Comparison of ENCODE assay signal across 8 cellular contexts in genomic region chr6:149941583-149942460, GRCh38. TPM values are rescaled to one million over a fixed set of nuclear protein-coding genes. Genes with fewer than 3 reads are reported as not detected.
DNase-seq lines count a peak whose midpoint lies in the region; ATAC-seq, FAIRE-seq and TF ChIP-seq lines count a peak whose summit lies in the region.

Gene ULBP2 (plus strand): TSS chr6:149942014. CDS start chr6:149942073, 59 bp downstream.

- H3K27me3 ChIP-seq in HepG2 (ENCODE audit: control insufficient read depth in 1 of 2, insufficient read depth in 2 of 2, low read length in 2 of 2): peaks cover 19 to 54% of the 10 kb centered on the region in 2 experiments

- H3K27ac ChIP-seq in HepG2 (ENCODE audit: extremely low read length, insufficient read depth, low read length): no peak within 1 kb of the TSS

- H3K4me2 ChIP-seq in HepG2 (ENCODE audit: low read depth, low read length): peak within 1 kb of the TSS; percentile 3; the same call in 1 of the 2 replicates

- H3K9me3 Mint-ChIP-seq in CD14-positive monocyte: peaks cover 4 to 36% (median 21%) of the 10 kb centered on the region in 7 donors

- in situ Hi-C loops in HepG2 (cut with HindIII; ENCODE audit: extremely low pct_ligation_motif_present, low pct_unique_long_range_greater_than_20kb): no loop called here

- no peak for TF ChIP-seq RAD21 in HepG2 (CRISPR knock-in tag; IDR thresholded peaks at IDR 0.05)

- POLR2A ChIA-PET in HepG2 (lab: Yijun Ruan, JAX): no interaction called here

- intact Hi-C loops in CD14-positive monocyte (cut with micrococcal nuclease) (no loop called here), HepG2 (cut with micrococcal nuclease; ENCODE audit: unreplicated experiment) (no loop called here)

- H3K9me3 ChIP-seq in HepG2 (ENCODE audit: low read length): no peaks in the 10 kb centered on the region

- no peaks in the 10 kb centered on the region for H3K36me3 ChIP-seq in HepG2 (replicated peaks in 1 of 2; ENCODE audit: control insufficient read depth in 1 of 2, insufficient read depth in 2 of 2, low read length in 2 of 2)

- no TSS peak for BruUV-seq in HepG2 (replicated peaks; lab: Mats Ljungman, UMichigan)

- H3K79me2 ChIP-seq in HepG2 (ENCODE audit: insufficient read depth, low read length): no peaks in the 10 kb centered on the region

- DNase-seq in CD14-positive monocyte (ENCODE audit: low spot score) (peak; percentile 95), NCI-H69 (lab: John Stamatoyannopoulos, UW) (peak; percentile 88), dermis blood vessel endothelial cell (peak; percentile 98), HepG2 (ENCODE audit: low spot score) (no peak)
- DNase-seq in activated CD4-positive, alpha-beta T cell treated with anti-CD3 and anti-CD28 coated beads, Interleukin-2, amount 50 U/mL, for 4 hours: peak; percentile 88 to 89
- peak; percentile 88 for DNase-seq in stimulated activated CD4-positive, alpha-beta T cell treated with anti-CD3 and anti-CD28 coated beads, Interleukin-1b, Interleukin-23, amount 100 ng/mL, for 48 hours

- peak within 1 kb of the TSS in 1 of 3 experiments; percentile 3; a peak in 1 of 6 replicates for H3K4me3 ChIP-seq in HepG2 (replicated peaks in 1 of 3; ENCODE audit: insufficient read depth in 1 of 3, low read depth in 2 of 3, low read length in 3 of 3)

- H3K27me3 Mint-ChIP-seq in CD14-positive monocyte (ENCODE audit: low read depth in 3 of 3): peaks cover 69 to 84% (median 80%) of the 10 kb centered on the region in 3 donors

- TF ChIP-seq CTCF in CD14-positive monocyte (IDR thresholded peaks at IDR 0.05) (no peak), HepG2 (CRISPR knock-in tag; IDR thresholded peaks at IDR 0.05) (no peak)

- CTCF ChIA-PET in HepG2 (lab: Yijun Ruan, JAX; ENCODE audit: low intra/inter-chr PET ratio, low total read pairs): no interaction called here

- peak within 1 kb of the TSS in 5 of 7 donors; percentile 57 to 85 (median 76) for H3K27ac Mint-ChIP-seq in CD14-positive monocyte

- no peak for TF ChIP-seq EP300 in HepG2 (IDR thresholded peaks at IDR 0.05; ENCODE audit: low read depth in 2 of 2, low read length in 2 of 2)
- no peak for TF ChIP-seq EP300 in HepG2 (CRISPR knock-in tag; IDR thresholded peaks at IDR 0.05; ENCODE audit: borderline replicate concordance)

- H3K4me3 Mint-ChIP-seq in CD14-positive monocyte: peak within 1 kb of the TSS; percentile 80 to 98

- no peak within 1 kb of the TSS for H2AFZ ChIP-seq in HepG2 (ENCODE audit: low read length)

- ATAC-seq in HG03139 (IDR thresholded peaks at IDR 0.05; ENCODE audit: unreplicated experiment) (peak; percentile 44), HepG2 (no peak), GM21529 (IDR thresholded peaks at IDR 0.05; ENCODE audit: unreplicated experiment) (no peak)

- no peak within 1 kb of the TSS for H3K9ac ChIP-seq in HepG2 (ENCODE audit: insufficient read depth, low read depth, low read length)

- no peak for TF ChIP-seq POLR2A in HepG2 (IDR thresholded peaks at IDR 0.05; ENCODE audit: insufficient read depth in 1 of 2, low read depth in 2 of 2, low read length in 2 of 2)

- peaks cover 12% of the 10 kb centered on the region for H3K4me1 ChIP-seq in HepG2 (ENCODE audit: insufficient read depth, low read length)

- peaks cover 12 to 13% of the 10 kb centered on the region in 2 donors for H3K36me3 Mint-ChIP-seq in CD14-positive monocyte

- no peak for FAIRE-seq in HepG2 (lab: Jason Lieb, UNC)

- H4K20me1 ChIP-seq in HepG2 (ENCODE audit: insufficient read depth, low read length): no peaks in the 10 kb centered on the region; the same call in 1 of the 2 replicates

- WGBS in HepG2 (ENCODE audit: low lambda C conversion rate): 47% methylated on average over 61 of the region's 62 CpGs

- H3K4me1 Mint-ChIP-seq in CD14-positive monocyte: peaks cover 31% of the 10 kb centered on the region

TF ChIP-seq in HepG2, 621 proteins besides CTCF, POLR2A, EP300 and RAD21:
- TF ChIP-seq MED1 (CRISPR knock-in tag; IDR thresholded peaks at IDR 0.05): no peak
- TF ChIP-seq ZBTB7A (CRISPR knock-in tag; IDR thresholded peaks at IDR 0.05): no peak
- no peak for TF ChIP-seq ZNF101 (CRISPR knock-in tag; IDR thresholded peaks at IDR 0.05; ENCODE audit: borderline replicate concordance, low read depth)
- TF ChIP-seq SNAPC2 (CRISPR knock-in tag; IDR thresholded peaks at IDR 0.05): no peak
- no peak for TF ChIP-seq ZNF850 (CRISPR knock-in tag; conservative IDR thresholded peaks at IDR 0.05)
- no peak for TF ChIP-seq MYPOP (CRISPR knock-in tag; IDR thresholded peaks at IDR 0.05)
- TF ChIP-seq MLXIP (CRISPR knock-in tag; IDR thresholded peaks at IDR 0.05; ENCODE audit: borderline replicate concordance): no peak
- TF ChIP-seq ZNF878 (CRISPR knock-in tag; IDR thresholded peaks at IDR 0.05): no peak
- TF ChIP-seq ZNF451 (CRISPR knock-in tag; IDR thresholded peaks at IDR 0.05): no peak
- no peak for TF ChIP-seq MTA1 (CRISPR knock-in tag; IDR thresholded peaks at IDR 0.05; ENCODE audit: borderline replicate concordance)
- TF ChIP-seq TP53 (CRISPR knock-in tag; conservative IDR thresholded peaks at IDR 0.05): no peak
- TF ChIP-seq IRF1 (CRISPR knock-in tag; IDR thresholded peaks at IDR 0.05; ENCODE audit: low read depth): no peak
- TF ChIP-seq ZEB1 (IDR thresholded peaks at IDR 0.05; ENCODE audit: insufficient replicate concordance, low read depth): no peak
- no peak for TF ChIP-seq ZFAT (CRISPR knock-in tag; conservative IDR thresholded peaks at IDR 0.05)

RNA-seq across cellular contexts. Expression of gene ULBP2, which starts in this region (rescaled TPM):
- polyA plus RNA-seq in CD14-positive monocyte (under 1 TPM in 1 of 2 donors, not detected in 1; 0.31 TPM), HepG2 (2011; rRNA removed) (not detected in 2 replicates)
- total RNA-seq in dermis blood vessel endothelial cell (2.0 and 3.7 TPM in 2 replicates), HepG2 (2016; rRNA removed; fragmentation: Illumina TruSeq; extraction: Trizol) (not detected in 2 replicates)
- not detected in 2 replicates for total RNA-seq in HepG2 (2016; cell fraction: cytosol; rRNA removed; fragmentation: Illumina TruSeq; extraction: Trizol; ENCODE audit: low read depth)
- not detected in 2 replicates for total RNA-seq in HepG2 (2016; cell fraction: insoluble cytoplasmic fraction; rRNA removed; fragmentation: Illumina TruSeq; extraction: Trizol)
- total RNA-seq in HepG2 (2016; cell fraction: membrane; rRNA removed; fragmentation: Illumina TruSeq; extraction: Trizol): not detected in 2 replicates
- total RNA-seq in HepG2 (2016; cell fraction: nucleus; rRNA removed; fragmentation: Illumina TruSeq; extraction: Trizol): not detected in 2 replicates
- polyA plus RNA-seq in HepG2 (2011; cell fraction: cytosol; rRNA removed): not detected in 2 replicates
- polyA plus RNA-seq in HepG2 (2011; cell fraction: nucleus; rRNA removed): not detected in 2 replicates
- polyA plus RNA-seq in HepG2 (2012): not detected in 2 replicates
- not detected in 2 replicates for polyA plus RNA-seq in HepG2 (2016; cell fraction: cytosol; fragmentation: Illumina TruSeq; extraction: Trizol; ENCODE audit: low read depth)
- polyA plus RNA-seq in HepG2 (2016; cell fraction: insoluble cytoplasmic fraction; fragmentation: Illumina TruSeq; extraction: Trizol; ENCODE audit: low read depth): not detected in 2 replicates
- not detected in 2 replicates for polyA plus RNA-seq in HepG2 (2016; cell fraction: membrane; fragmentation: Illumina TruSeq; extraction: Trizol; ENCODE audit: low read depth)
- not detected in 2 replicates for polyA plus RNA-seq in HepG2 (2016; cell fraction: nucleus; fragmentation: Illumina TruSeq; extraction: Trizol; ENCODE audit: insufficient read depth, low read depth)
- polyA minus RNA-seq in HepG2 (2011; rRNA and poly(A)+ RNA removed; ENCODE audit: low replicate concordance): not detected in 2 replicates
- not detected in 2 replicates for polyA minus RNA-seq in HepG2 (2011; cell fraction: cytosol; rRNA and poly(A)+ RNA removed)
- not detected in 2 replicates for polyA minus RNA-seq in HepG2 (2011; cell fraction: nucleus; rRNA and poly(A)+ RNA removed)

Comparison
In these comparisons a context has a peak if more than half of its experiments do, and no peak if none do; other contexts are left out.
1. Peak in DNase-seq in CD14-positive monocyte; RNA of the gene not detected or under 1 TPM.